13 cellular contexts compared by ENCODE assay signal in genomic region chrX:154348114-154348531, GRCh38. TPM values are rescaled to one million over a fixed set of nuclear protein-coding genes. Genes with fewer than 3 reads are reported as not detected.
DNase-seq lines count a peak whose midpoint lies in the region; TF ChIP-seq lines count a peak whose summit lies in the region.
"Had no signal": no experiment of that assay in that cellular context is flagged by ENCODE, and none has a peak within 500 bp of the region (broad histone marks: within the 10 kb centered on the region; RNA-seq: fewer than 3 reads in every experiment).

No MANE protein-coding gene starts in this region.

- no peak overlapping the region for H3K4me3 Mint-ChIP-seq in activated T-cell treated with anti-CD3 and anti-CD28 coated beads, Interleukin-2, amount 50 U/mL, for 24 hours
- H3K4me3 Mint-ChIP-seq in chondrocyte (ENCODE audit: unreplicated experiment) (no peak overlapping the region), osteocyte (ENCODE audit: unreplicated experiment) (no peak overlapping the region)

- DNase-seq in activated T-cell treated with anti-CD3 and anti-CD28 coated beads, Interleukin-2, amount 50 U/mL, for 24 hours: no peak
- DNase-seq in activated T-cell treated with anti-CD3 and anti-CD28 coated beads, Interleukin-2, amount 50 U/mL, for 48 hours: no peak
- DNase-seq in HT1080 (ENCODE audit: low read depth): peak; percentile 17
- peak; percentile 61 for DNase-seq in chondrocyte (ENCODE audit: low spot score)
- DNase-seq in osteocyte (ENCODE audit: extremely low spot score, unreplicated experiment): no peak
- DNase-seq in 8988T: no peak
- no peak for DNase-seq in NCI-H187 treated with DMSO at 0.1 percent for 48 hours (lab: John Stamatoyannopoulos, UW)
- DNase-seq in KG1 (lab: John Stamatoyannopoulos, UW): no peak

- H3K27ac Mint-ChIP-seq in activated T-cell treated with anti-CD3 and anti-CD28 coated beads, Interleukin-2, amount 50 U/mL, for 24 hours: peak overlapping the region; percentile 66
- H3K27ac Mint-ChIP-seq in chondrocyte (ENCODE audit: unreplicated experiment): peak overlapping the region; percentile 69
- peak overlapping the region; percentile 38 for H3K27ac Mint-ChIP-seq in osteocyte (ENCODE audit: unreplicated experiment)

- H3K27me3 Mint-ChIP-seq in activated T-cell treated with anti-CD3 and anti-CD28 coated beads, Interleukin-2, amount 50 U/mL, for 24 hours: no peaks in the 10 kb centered on the region
- no peaks in the 10 kb centered on the region for H3K27me3 Mint-ChIP-seq in chondrocyte (ENCODE audit: low read depth)
- H3K27me3 Mint-ChIP-seq in osteocyte (ENCODE audit: unreplicated experiment): no peaks in the 10 kb centered on the region

- H3K36me3 Mint-ChIP-seq in activated T-cell treated with anti-CD3 and anti-CD28 coated beads, Interleukin-2, amount 50 U/mL, for 24 hours (ENCODE audit: low read depth): peaks cover 50% of the 10 kb centered on the region
- peaks cover 6% of the 10 kb centered on the region for H3K36me3 Mint-ChIP-seq in chondrocyte (ENCODE audit: low read depth)
- H3K36me3 Mint-ChIP-seq in osteocyte (ENCODE audit: unreplicated experiment): peaks cover 4% of the 10 kb centered on the region

- H3K4me1 Mint-ChIP-seq in activated T-cell treated with anti-CD3 and anti-CD28 coated beads, Interleukin-2, amount 50 U/mL, for 24 hours (ENCODE audit: low read depth): peaks cover 48% of the 10 kb centered on the region
- H3K4me1 Mint-ChIP-seq in chondrocyte (ENCODE audit: low read depth) (no peaks in the 10 kb centered on the region), osteocyte (ENCODE audit: unreplicated experiment) (peaks cover 7% of the 10 kb centered on the region)

- H3K9me3 Mint-ChIP-seq in activated T-cell treated with anti-CD3 and anti-CD28 coated beads, Interleukin-2, amount 50 U/mL, for 24 hours: no peaks in the 10 kb centered on the region
- H3K9me3 Mint-ChIP-seq in chondrocyte (ENCODE audit: low read depth) (no peaks in the 10 kb centered on the region), osteocyte (ENCODE audit: unreplicated experiment) (no peaks in the 10 kb centered on the region)

- TF ChIP-seq CTCF in chondrocyte (IDR thresholded peaks at IDR 0.05) (no peak), osteocyte (IDR thresholded peaks at IDR 0.05) (no peak)

RNA-seq across cellular contexts. Expression of gene FLNA, which starts 26.3 kb away (rescaled TPM):
- 1,291 and 1,336 TPM in 2 replicates for total RNA-seq in HT1080 (2014; rRNA removed; shearing (Covaris generic))
- polyA plus RNA-seq in HT1080 (2015; cell fraction: cytosol; rRNA removed): 312 and 340 TPM in 2 replicates
- 2,213 and 2,252 TPM in 2 replicates for polyA plus RNA-seq in HT1080 (2015; cell fraction: nucleus; rRNA removed)
- total RNA-seq in chondrocyte (1,923 to 4,327 TPM (median 4,325 TPM) in 3 replicates), osteocyte (2,024 and 2,203 TPM in 2 replicates)

RNA-seq across cellular contexts. Expression of gene EMD, which starts 31.0 kb away (rescaled TPM):
- 33.2 and 41.5 TPM in 2 replicates for total RNA-seq in HT1080 (2014; rRNA removed; shearing (Covaris generic))
- 117 and 137 TPM in 2 replicates for polyA plus RNA-seq in HT1080 (2015; cell fraction: cytosol; rRNA removed)
- 76.6 and 85.6 TPM in 2 replicates for polyA plus RNA-seq in HT1080 (2015; cell fraction: nucleus; rRNA removed)
- total RNA-seq in chondrocyte (66.3 to 81.7 TPM (median 81.1 TPM) in 3 replicates), osteocyte (68.9 and 73.1 TPM in 2 replicates)

RNA-seq across cellular contexts. Expression of gene RPL10, which starts 50.1 kb away (rescaled TPM):
- total RNA-seq in HT1080 (2014; rRNA removed; shearing (Covaris generic)): 3,228 and 3,649 TPM in 2 replicates
- 4,497 and 7,008 TPM in 2 replicates for polyA plus RNA-seq in HT1080 (2015; cell fraction: cytosol; rRNA removed)
- 2,544 and 2,652 TPM in 2 replicates for polyA plus RNA-seq in HT1080 (2015; cell fraction: nucleus; rRNA removed)
- total RNA-seq in chondrocyte (1,847 to 2,160 TPM (median 2,120 TPM) in 3 replicates), osteocyte (2,857 and 2,892 TPM in 2 replicates)

RNA-seq across cellular contexts. Expression of gene TKTL1, which starts 52.5 kb away (rescaled TPM):
- not detected in 2 replicates for total RNA-seq in HT1080 (2014; rRNA removed; shearing (Covaris generic))
- polyA plus RNA-seq in HT1080 (2015; cell fraction: cytosol; rRNA removed): not detected in 2 replicates
- not detected in 2 replicates for polyA plus RNA-seq in HT1080 (2015; cell fraction: nucleus; rRNA removed)
- total RNA-seq in chondrocyte: not detected in 3 replicates
- total RNA-seq in osteocyte: not detected in 2 replicates
- total RNA-seq: cardiac muscle cell, lung microvascular endothelial cell, NCI-H460 had no signal
- polyA plus RNA-seq: cardiac muscle cell had no signal

RNA-seq across cellular contexts. Expression of gene TEX28, which starts 53.2 kb away (rescaled TPM):
- total RNA-seq in HT1080 (2014; rRNA removed; shearing (Covaris generic)): not detected in 2 replicates
- polyA plus RNA-seq in HT1080 (2015; cell fraction: cytosol; rRNA removed): not detected in 2 replicates
- not detected in 2 replicates for polyA plus RNA-seq in HT1080 (2015; cell fraction: nucleus; rRNA removed)
- total RNA-seq in chondrocyte (not detected in 3 replicates), osteocyte (not detected in 2 replicates)
- total RNA-seq: activated CD8-positive, alpha-beta memory T cell treated with anti-CD3 and anti-CD28 coated beads for 36 hours; cardiac muscle cell; lung microvascular endothelial cell; NCI-H460; urinary bladder had no signal
- polyA plus RNA-seq: cardiac muscle cell, urinary bladder had no signal

Comparison
In these comparisons a context has a peak if more than half of its experiments do, and no peak if none do; other contexts are left out.
1. DNase-seq: peak in HT1080 (single experiment) and chondrocyte (single experiment); none in activated T-cell treated with anti-CD3 and anti-CD28 coated beads, Interleukin-2, amount 50 U/mL, for 24 hours (single experiment), activated T-cell treated with anti-CD3 and anti-CD28 coated beads, Interleukin-2, amount 50 U/mL, for 48 hours (0 of 2), osteocyte (single experiment), 8988T (single experiment), NCI-H187 treated with DMSO at 0.1 percent for 48 hours (single experiment) and KG1 (single experiment).
2. Peak in every context shown above with its lines, with median percentiles within 50 percentile points of each other: H3K27ac Mint-ChIP-seq.